In the genomic region with DNA sequence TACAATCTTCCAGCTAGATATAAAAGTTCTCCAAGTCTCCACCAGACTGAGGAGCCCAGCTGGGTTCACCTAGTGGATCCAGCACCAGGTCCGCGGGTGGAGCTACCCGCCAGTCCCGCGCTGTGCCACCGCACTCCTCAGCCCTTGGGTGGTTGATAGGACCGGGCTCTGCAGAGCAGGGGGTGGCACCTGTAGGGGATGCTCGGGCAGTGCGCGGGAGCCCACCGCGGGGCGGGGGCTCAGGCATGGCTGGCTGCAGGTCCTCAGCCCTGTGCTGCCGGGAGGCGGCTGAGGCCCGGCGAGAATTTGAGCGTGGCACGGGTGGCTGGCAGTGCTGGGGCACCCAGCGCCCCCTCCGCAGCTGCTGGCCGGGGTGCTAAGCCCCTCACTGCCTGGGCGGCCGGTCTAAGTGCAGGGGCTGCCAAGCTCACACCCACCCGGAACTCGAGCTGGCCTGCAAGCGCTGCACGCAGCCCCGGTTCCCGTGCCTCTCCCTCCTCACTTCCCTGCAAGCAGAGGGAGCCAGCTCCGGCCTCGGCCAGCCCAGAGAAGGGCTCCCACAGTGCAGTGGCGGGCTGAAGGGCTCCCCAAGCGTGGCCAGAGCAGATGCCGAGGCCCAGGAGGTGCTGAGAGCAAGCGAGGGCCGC, we compare ENCODE assay signal across 31 cellular contexts.
"Had no signal": no experiment of that assay in that cellular context is flagged by ENCODE, and none has a peak within 500 bp of the region (broad histone marks: within the 10 kb centered on the region; RNA-seq: fewer than 3 reads in every experiment).

No MANE protein-coding gene starts in this region.

- H3K27ac ChIP-seq: cardiac muscle cell, SK-N-MC had no signal

- ATAC-seq: activated CD8-positive, alpha-beta memory T cell treated with anti-CD3 and anti-CD28 coated beads, Interleukin-2, amount 10 ng/mL, durations not matched to agents 7 days and 5 days; K562; Panc1; Right ventricle myocardium inferior; T-cell had no signal

- H3K27me3 ChIP-seq: cardiac muscle cell had no signal

- H3K4me3 ChIP-seq: cardiac muscle cell, K562, SK-N-MC had no signal

- H3K27me3 Mint-ChIP-seq: activated B cell treated with CpG ODN at 0.5 μM for 24 hours; activated CD4-positive, alpha-beta T cell treated with anti-CD3 and anti-CD28 coated beads, Interleukin-2, amount 10 ng/mL, durations not matched to agents 24 days and 14 days; activated CD8-positive, alpha-beta memory T cell treated with anti-CD3 and anti-CD28 coated beads, Interleukin-2, amount 10 ng/mL, durations not matched to agents 7 days and 5 days; activated T-cell treated with anti-CD3 and anti-CD28 coated beads, Interleukin-2, amount 50 U/mL, for 24 hours; T-cell had no signal

- H3K27ac Mint-ChIP-seq: activated B cell treated with CpG ODN at 0.5 μM for 24 hours; activated CD4-positive, alpha-beta T cell treated with anti-CD3 and anti-CD28 coated beads, Interleukin-2, amount 10 ng/mL, durations not matched to agents 24 days and 14 days; activated CD8-positive, alpha-beta memory T cell treated with anti-CD3 and anti-CD28 coated beads, Interleukin-2, amount 10 ng/mL, durations not matched to agents 7 days and 5 days; activated T-cell treated with anti-CD3 and anti-CD28 coated beads, Interleukin-2, amount 50 U/mL, for 24 hours; activated T-helper 1 cell treated with anti-CD3 and anti-CD28 coated beads, Interleukin-12 subunit alpha, Interleukin-12 subunit beta, Interleukin-2, Interleukin-4 antibody, amounts not matched to agents 30 ng/mL and 10 ng/mL and 1 ng/mL, durations not matched to agents 14 hours and 24 hours and 36 hours; brain; T-cell had no signal

- H3K9me3 Mint-ChIP-seq: activated CD4-positive, alpha-beta T cell treated with anti-CD3 and anti-CD28 coated beads, Interleukin-2, amount 10 ng/mL, durations not matched to agents 24 days and 14 days had no signal

- H3K4me1 Mint-ChIP-seq: activated B cell treated with CpG ODN at 0.5 μM for 24 hours; activated CD4-positive, alpha-beta T cell treated with anti-CD3 and anti-CD28 coated beads, Interleukin-2, amount 10 ng/mL, durations not matched to agents 24 days and 14 days; activated CD8-positive, alpha-beta memory T cell treated with anti-CD3 and anti-CD28 coated beads, Interleukin-2, amount 10 ng/mL, durations not matched to agents 7 days and 5 days; brain; T-cell had no signal

- DNase-seq: activated B cell treated with CpG ODN at 0.5 μM for 24 hours; activated CD4-positive, alpha-beta T cell treated with anti-CD3 and anti-CD28 coated beads for 1 hour; activated CD4-positive, alpha-beta T cell treated with anti-CD3 and anti-CD28 coated beads, Interleukin-2, amount 10 ng/mL, durations not matched to agents 24 days and 14 days; activated CD4-positive, alpha-beta T cell treated with anti-CD3 and anti-CD28 coated beads, Interleukin-2, amount 50 U/mL, for 48 hours; activated CD8-positive, alpha-beta memory T cell treated with anti-CD3 and anti-CD28 coated beads, Interleukin-2, amount 10 ng/mL, durations not matched to agents 7 days and 5 days; activated naive CD4-positive, alpha-beta T cell treated with anti-CD3 and anti-CD28 coated beads, Interleukin-2, amount 50 U/mL, for 16 hours; activated T-cell treated with anti-CD3 and anti-CD28 coated beads, Interleukin-2, amount 50 U/mL, for 24 hours; amniotic stem cell; Karpas-422; MM.1S; NCI-H1105; NCI-H1436; NCI-H1694 treated with DMSO at 0.1 percent for 48 hours; NCI-H2029 treated with DMSO at 0.1 percent for 48 hours; NCI-H345; NCI-H510A; NCI-H526 treated with DMSO at 0.1 percent for 48 hours; NCI-H82; NK-92 treated with Interleukin-12 subunit alpha and Interleukin-12 subunit beta, amount 100 ng/mL, for 24 hours; OCI-M1; RPMI8226; T-cell; T-helper 2 cell; T1000 had no signal

- H3K36me3 ChIP-seq: cardiac muscle cell had no signal

- H3K4me3 Mint-ChIP-seq: activated B cell treated with CpG ODN at 0.5 μM for 24 hours; activated CD4-positive, alpha-beta T cell treated with anti-CD3 and anti-CD28 coated beads, Interleukin-2, amount 10 ng/mL, durations not matched to agents 24 days and 14 days; activated CD8-positive, alpha-beta memory T cell treated with anti-CD3 and anti-CD28 coated beads, Interleukin-2, amount 10 ng/mL, durations not matched to agents 7 days and 5 days; activated T-cell treated with anti-CD3 and anti-CD28 coated beads, Interleukin-2, amount 50 U/mL, for 24 hours; activated T-helper 1 cell treated with anti-CD3 and anti-CD28 coated beads, Interleukin-12 subunit alpha, Interleukin-12 subunit beta, Interleukin-2, Interleukin-4 antibody, amounts not matched to agents 30 ng/mL and 10 ng/mL and 1 ng/mL, durations not matched to agents 14 hours and 24 hours and 36 hours; brain; T-cell had no signal
